Comparison of ENCODE assay signal across 19 cellular contexts in the genomic region with DNA sequence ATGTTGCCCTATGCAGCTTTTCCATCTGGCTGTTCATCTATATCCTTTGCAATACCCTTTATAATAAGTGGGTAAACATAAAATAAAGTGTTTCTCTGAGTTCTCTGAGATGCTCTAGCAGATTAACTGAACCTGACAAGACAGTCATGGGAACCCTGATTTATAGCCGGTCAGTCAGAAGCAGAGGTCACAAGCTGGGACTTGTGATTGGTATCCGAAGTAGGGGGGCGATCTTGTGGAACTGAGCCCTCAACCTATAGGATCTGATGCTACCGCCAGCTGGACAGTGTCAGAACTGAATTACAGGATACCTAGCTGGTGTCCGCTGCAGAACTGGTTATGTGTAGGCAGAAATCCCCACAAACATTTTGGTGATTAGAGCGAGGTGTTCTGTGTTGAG. TPM values are rescaled to one million over a fixed set of nuclear protein-coding genes. Genes with fewer than 3 reads are reported as not detected.
DNase-seq lines count a peak whose midpoint lies in the region; ATAC-seq and TF ChIP-seq lines count a peak whose summit lies in the region.
"Had no signal": no experiment of that assay in that cellular context is flagged by ENCODE, and none has a peak within 500 bp of the region (broad histone marks: within the 10 kb centered on the region; RNA-seq: fewer than 3 reads in every experiment).

No MANE protein-coding gene starts in this region.

- H3K36me3 ChIP-seq in WERI-Rb-1 = no peaks in the 10 kb centered on the region; the same call in 1 of the 2 replicates

- no peaks in the 10 kb centered on the region for H3K27me3 ChIP-seq in WERI-Rb-1 (ENCODE audit: insufficient read depth, low read depth, severe bottlenecking)
- H3K27me3 ChIP-seq: BLaER1 had no signal

- TF ChIP-seq CTCF in WERI-Rb-1 (IDR thresholded peaks at IDR 0.05; ENCODE audit: low read depth, low read length) = peak; percentile 16; the same call in 1 of the 2 replicates

- no peaks in the 10 kb centered on the region for H3K9me3 ChIP-seq in WERI-Rb-1 (ENCODE audit: severe bottlenecking)
- H3K9me3 ChIP-seq: BLaER1, HAP-1 had no signal

- no peak for ATAC-seq in left cardiac atrium
- ATAC-seq: CD8-positive, alpha-beta T cell; GM12878 had no signal

- intact Hi-C loops in left cardiac atrium (cut with DNase I) = loop anchor here in 1 of 2 donors (5.0 kb wide), 1 partner anchor 103 kb away; no protein-coding TSS in a partner anchor

- DNase-seq in DMS 273 (lab: John Stamatoyannopoulos, UW; ENCODE audit: unreplicated experiment) (peak; percentile 3), DMS 273 treated with DMSO at 0.1 percent for 48 hours (lab: John Stamatoyannopoulos, UW) (no peak), ELR (ENCODE audit: low read depth) (peak; percentile 6), WERI-Rb-1 (peak; percentile 87), left kidney (ENCODE audit: low read depth, low spot score) (peak; percentile 77), COR-L47 (lab: John Stamatoyannopoulos, UW) (no peak), SHP77 treated with DMSO at 0.1 percent for 48 hours (lab: John Stamatoyannopoulos, UW) (no peak), left cardiac atrium (no peak)
- DNase-seq: CD4-positive, CD25-positive, alpha-beta regulatory T cell; CD8-positive, alpha-beta T cell; DMS153; DND-41; GDM1; GOT3 had no signal

- H3K27ac ChIP-seq in WERI-Rb-1 = peak overlapping the region; percentile 79
- H3K27ac ChIP-seq: 22Rv1, BLaER1, C4-2B had no signal

- peak overlapping the region; percentile 14 for H3K4me3 ChIP-seq in WERI-Rb-1 (ENCODE audit: low read depth, low read length)
- H3K4me3 ChIP-seq: BLaER1, GM12878, HAP-1 had no signal

RNA-seq across cellular contexts. Expression of gene SLC17A5, which starts 39.0 kb away (rescaled TPM):
- 10 to 100 TPM in 1 of 2 donors, 1 to 10 TPM in 1; 9.1 to 12.7 TPM for total RNA-seq in left cardiac atrium

Comparison
In these comparisons a context has a peak if more than half of its experiments do, and no peak if none do; other contexts are left out.
1. DNase-seq: peak in DMS 273 (single experiment), ELR (single experiment), WERI-Rb-1 (single experiment) and left kidney (single experiment); none in DMS 273 treated with DMSO at 0.1 percent for 48 hours (single experiment), COR-L47 (single experiment), SHP77 treated with DMSO at 0.1 percent for 48 hours (single experiment) and left cardiac atrium (single experiment).